In the genomic region with DNA sequence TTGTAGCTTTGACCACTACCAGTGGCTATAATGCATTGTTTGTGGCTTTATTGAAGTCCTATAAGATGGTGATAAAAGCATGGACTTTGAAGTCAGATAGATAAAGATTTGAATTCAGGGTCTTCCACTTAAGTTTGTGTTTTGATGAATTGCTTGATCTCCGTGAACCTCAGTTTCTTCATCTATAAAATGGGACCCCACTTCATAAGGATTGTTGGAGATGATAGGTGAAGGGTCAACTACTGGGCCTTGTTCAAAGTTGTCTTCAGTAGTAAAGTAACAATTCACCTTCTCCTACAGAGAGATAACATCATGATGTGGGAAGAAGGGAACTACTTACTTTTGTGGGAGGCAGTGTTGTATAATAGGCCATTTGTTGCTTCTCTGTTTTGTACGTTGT, we compare ENCODE assay signal across 21 cellular contexts. TPM values are rescaled to one million over a fixed set of nuclear protein-coding genes. Genes with fewer than 3 reads are reported as not detected.
DNase-seq lines count a peak whose midpoint lies in the region; ATAC-seq, FAIRE-seq and TF ChIP-seq lines count a peak whose summit lies in the region.
"Had no signal": no experiment of that assay in that cellular context is flagged by ENCODE, and none has a peak within 500 bp of the region (broad histone marks: within the 10 kb centered on the region; RNA-seq: fewer than 3 reads in every experiment).

No MANE protein-coding gene starts in this region.

- H3K9me3 ChIP-seq in PC-3 (ENCODE audit: low read length): no peaks in the 10 kb centered on the region
- H3K9me3 ChIP-seq: SJSA1 had no signal

- H3K36me3 Mint-ChIP-seq in natural killer cell: no peaks in the 10 kb centered on the region
- no peaks in the 10 kb centered on the region for H3K36me3 Mint-ChIP-seq in natural killer cell treated with Interleukin-12 subunit alpha and Interleukin-12 subunit beta and Interleukin-15 and Interleukin-18, amount 100 ng/mL, for 72 hours

- BruUV-seq in PC-3 (replicated peaks; lab: Mats Ljungman, UMichigan): no TSS peak

- H3K27me3 ChIP-seq in PC-3 (ENCODE audit: low read length): no peaks in the 10 kb centered on the region
- H3K27me3 ChIP-seq: SJSA1 had no signal

- H3K4me1 Mint-ChIP-seq in natural killer cell: peaks cover 64 to 72% of the 10 kb centered on the region in 2 donors
- H3K4me1 Mint-ChIP-seq in natural killer cell treated with Interleukin-12 subunit alpha and Interleukin-12 subunit beta and Interleukin-15 and Interleukin-18, amount 100 ng/mL, for 72 hours (ENCODE audit: low read depth in 2 of 2): peaks cover 33 to 35% of the 10 kb centered on the region in 2 donors

- H3K27ac Mint-ChIP-seq in natural killer cell: peak overlapping the region; percentile 65 to 67
- peak overlapping the region in 1 of 2 donors; percentile 22 for H3K27ac Mint-ChIP-seq in natural killer cell treated with Interleukin-12 subunit alpha and Interleukin-12 subunit beta and Interleukin-15 and Interleukin-18, amount 100 ng/mL, for 72 hours
- H3K27ac Mint-ChIP-seq: B cell had no signal

- no peak overlapping the region; the same call in 1 of the 2 replicates for H3K9ac ChIP-seq in PC-3 (ENCODE audit: low read length)
- H3K9ac ChIP-seq: GM23248 had no signal

- H4K20me1 ChIP-seq in PC-3 (ENCODE audit: low read length): peaks cover 38% of the 10 kb centered on the region

- no peaks in the 10 kb centered on the region for H3K9me3 Mint-ChIP-seq in natural killer cell
- no peaks in the 10 kb centered on the region for H3K9me3 Mint-ChIP-seq in natural killer cell treated with Interleukin-12 subunit alpha and Interleukin-12 subunit beta and Interleukin-15 and Interleukin-18, amount 100 ng/mL, for 72 hours

- no peaks in the 10 kb centered on the region for H3K36me3 ChIP-seq in PC-3 (ENCODE audit: low read depth, low read length)
- H3K36me3 ChIP-seq: SJSA1 had no signal

- H3F3A ChIP-seq in PC-3 (ENCODE audit: low read length, unreplicated experiment): peaks cover 10% of the 10 kb centered on the region

- no peaks in the 10 kb centered on the region for H3K9me2 ChIP-seq in PC-3 (replicated peaks; ENCODE audit: low read length)

- ATAC-seq in natural killer cell (no peak), PC-3 (peak; percentile 23), GM21447 (IDR thresholded peaks at IDR 0.05; ENCODE audit: unreplicated experiment) (no peak)
- no peak for ATAC-seq in natural killer cell treated with Interleukin-12 subunit alpha and Interleukin-12 subunit beta and Interleukin-15 and Interleukin-18, amount 100 ng/mL, for 72 hours
- ATAC-seq: Right ventricle myocardium inferior had no signal

- peaks cover 93% of the 10 kb centered on the region for H3K79me2 ChIP-seq in PC-3 (ENCODE audit: low read length)

- peak overlapping the region; percentile 99 for H3K27ac ChIP-seq in PC-3 (ENCODE audit: low read length)
- H3K27ac ChIP-seq: GM23248, SJSA1 had no signal

- no peak for TF ChIP-seq POLR2A in H54 (IDR thresholded peaks at IDR 0.05; ENCODE audit: low read depth, low read length)

- POLR2A ChIA-PET in PC-3 (lab: Charles Lee; ENCODE audit: unreplicated experiment): interaction anchor here (0.5 kb wide), 1 partner anchor 53 kb away, joined by 5 read pairs; no protein-coding TSS in a partner anchor

- peak overlapping the region; percentile 55 for H3K4me2 ChIP-seq in PC-3 (ENCODE audit: low read length)

- TF ChIP-seq CTCF in natural killer cell (IDR thresholded peaks at IDR 0.05) (no peak), PC-3 (conservative IDR thresholded peaks at IDR 0.05; ENCODE audit: low read depth, low read length) (no peak), fibroblast of villous mesenchyme (IDR thresholded peaks at IDR 0.05; ENCODE audit: insufficient read depth, low read depth, low read length) (no peak), foreskin fibroblast (IDR thresholded peaks at IDR 0.05; ENCODE audit: low read depth, low read length) (no peak)

- no peak for DNase-seq in natural killer cell
- DNase-seq in natural killer cell treated with Interleukin-12 subunit alpha and Interleukin-12 subunit beta and Interleukin-15 and Interleukin-18, amount 100 ng/mL, for 72 hours (ENCODE audit: low spot score): no peak
- no peak for DNase-seq in PC-3
- peak; percentile 40 for DNase-seq in fibroblast of villous mesenchyme (ENCODE audit: low read depth)
- no peak for DNase-seq in germinal center (ENCODE audit: low spot score)
- no peak for DNase-seq in foreskin fibroblast
- no peak for DNase-seq in H54 (ENCODE audit: insufficient read length, low spot score)
- DNase-seq: EL, Kasumi-1, NCI-H1105, NCI-H146, NCI-H2029, NCI-H2227 treated with DMSO at 0.1 percent for 48 hours, NCI-H510A treated with DMSO at 0.1 percent for 48 hours, NCI-H748 treated with DMSO at 0.1 percent for 48 hours had no signal

- H3K4me3 ChIP-seq in PC-3 (ENCODE audit: low read length) (no peak overlapping the region), fibroblast of villous mesenchyme (ENCODE audit: low read depth, low read length) (no peak overlapping the region), foreskin fibroblast (ENCODE audit: low read depth in 1 of 2, low read length in 2 of 2) (no peak overlapping the region)
- H3K4me3 ChIP-seq: GM23248, SJSA1 had no signal

- peaks cover 41% of the 10 kb centered on the region for H3K4me1 ChIP-seq in PC-3 (ENCODE audit: insufficient read depth, low read length)

- H2AFZ ChIP-seq in PC-3 (ENCODE audit: low read length): no peak overlapping the region
- H2AFZ ChIP-seq: GM23248 had no signal

- no peaks in the 10 kb centered on the region for H3K27me3 Mint-ChIP-seq in natural killer cell (ENCODE audit: low read depth in 2 of 2)
- no peaks in the 10 kb centered on the region for H3K27me3 Mint-ChIP-seq in natural killer cell treated with Interleukin-12 subunit alpha and Interleukin-12 subunit beta and Interleukin-15 and Interleukin-18, amount 100 ng/mL, for 72 hours
- H3K27me3 Mint-ChIP-seq: B cell had no signal

- intact Hi-C loops in natural killer cell (cut with micrococcal nuclease) (loop anchor here (5.0 kb wide), 1 partner anchor 37 kb away; no protein-coding TSS in a partner anchor), PC-3 (cut with micrococcal nuclease) (loop anchor here (2.0 to 10.0 kb wide), 2 partner anchors 51 to 65 kb away; no protein-coding TSS in a partner anchor)

- CTCF ChIA-PET in PC-3 (lab: Charles Lee): no interaction called here

- FAIRE-seq in H54 (lab: Jason Lieb, UNC): no peak

- no peak overlapping the region for H3K4me3 Mint-ChIP-seq in natural killer cell
- no peak overlapping the region for H3K4me3 Mint-ChIP-seq in natural killer cell treated with Interleukin-12 subunit alpha and Interleukin-12 subunit beta and Interleukin-15 and Interleukin-18, amount 100 ng/mL, for 72 hours
- H3K4me3 Mint-ChIP-seq: B cell, CD14-positive monocyte had no signal

RNA-seq across cellular contexts. Expression of a gene that starts 14.9 kb away (rescaled TPM):
- total RNA-seq in natural killer cell: 10 to 100 TPM; 38.6 to 48.3 (median 44.0) TPM
- total RNA-seq in natural killer cell treated with Interleukin-12 subunit alpha and Interleukin-12 subunit beta and Interleukin-15 and Interleukin-18, amount 100 ng/mL, for 72 hours: 10 to 100 TPM; 72.5 to 74.5 TPM
- total RNA-seq in PC-3 (2014; rRNA removed): 26.5 and 37.2 TPM in 2 replicates
- 34.1 and 48.8 TPM in 2 replicates for total RNA-seq in fibroblast of villous mesenchyme
